8 cellular contexts compared by ENCODE assay signal in genomic region chr5:65722575-65723424, GRCh38. TPM values are rescaled to one million over a fixed set of nuclear protein-coding genes. Genes with fewer than 3 reads are reported as not detected.
DNase-seq lines count a peak whose midpoint lies in the region; ATAC-seq, FAIRE-seq and TF ChIP-seq lines count a peak whose summit lies in the region.

No MANE protein-coding gene starts in this region.

- H3K79me2 ChIP-seq in Loucy (ENCODE audit: insufficient read depth, low read length): peaks cover 10% of the 10 kb centered on the region; the same call in 1 of the 2 replicates
- peaks cover 47% of the 10 kb centered on the region for H3K79me2 ChIP-seq in endothelial cell of umbilical vein (ENCODE audit: control insufficient read depth, insufficient read depth, low read length)

- H2AFZ ChIP-seq in Loucy (ENCODE audit: low read length) (peak overlapping the region; percentile 93), endothelial cell of umbilical vein (ENCODE audit: low read depth, low read length) (peak overlapping the region; percentile 63)

- H4K20me1 ChIP-seq in Loucy (ENCODE audit: insufficient read depth, low read length, poor library complexity, severe bottlenecking) (no peaks in the 10 kb centered on the region), endothelial cell of umbilical vein (replicated peaks; ENCODE audit: control insufficient read depth, extremely low read depth, insufficient read depth, low read length) (no peaks in the 10 kb centered on the region)

- H3K4me3 ChIP-seq in A673 (ENCODE audit: low read depth, low read length, poor library complexity, severe bottlenecking) (peak overlapping the region; percentile 77), GM06990 (replicated peaks; ENCODE audit: low read depth, low read length) (peak overlapping the region; percentile 88), Loucy (ENCODE audit: low read length, poor library complexity, severe bottlenecking) (peak overlapping the region; percentile 93), endothelial cell of umbilical vein (replicated peaks in 1 of 3; ENCODE audit: insufficient read depth in 1 of 3, low read depth in 1 of 3, low read length in 3 of 3) (peak overlapping the region; percentile 81 to 98 (median 92)), tibial artery (peak overlapping the region; percentile 73 to 92)

- no peaks in the 10 kb centered on the region for H3K9me3 Mint-ChIP-seq in memory B cell

- H3K9me1 ChIP-seq in endothelial cell of umbilical vein (replicated peaks; ENCODE audit: control insufficient read depth, extremely low read depth, insufficient read depth, low read length): no peaks in the 10 kb centered on the region

- H3K27ac Mint-ChIP-seq in memory B cell: peak overlapping the region; percentile 71

- TSS peak; percentile 66 for BruUV-seq in A673 (replicated peaks; lab: Mats Ljungman, UMichigan)
- TSS peak; percentile 61 for BruUV-seq in endothelial cell of umbilical vein (replicated peaks; lab: Mats Ljungman, UMichigan)

- H3K9me3 ChIP-seq in A673 (ENCODE audit: low read depth, low read length, poor library complexity, severe bottlenecking): no peaks in the 10 kb centered on the region
- no peaks in the 10 kb centered on the region for H3K9me3 ChIP-seq in Loucy (ENCODE audit: insufficient read depth, low read depth, low read length)
- no peaks in the 10 kb centered on the region for H3K9me3 ChIP-seq in endothelial cell of umbilical vein (replicated peaks; ENCODE audit: control insufficient read depth, insufficient read depth, low read length)
- H3K9me3 ChIP-seq in tibial artery: no peaks in the 10 kb centered on the region

- peak overlapping the region; percentile 85 for H3K27ac ChIP-seq in A673 (ENCODE audit: low read depth, low read length, poor library complexity, severe bottlenecking)
- peak overlapping the region; percentile 70 for H3K27ac ChIP-seq in endothelial cell of umbilical vein (ENCODE audit: insufficient read depth, low read depth, low read length)
- peak overlapping the region; percentile 76 to 82 for H3K27ac ChIP-seq in tibial artery

- TF ChIP-seq POLR2A in endothelial cell of umbilical vein (IDR thresholded peaks at IDR 0.05; ENCODE audit: low read depth, low read length): no peak

- H3K36me3 Mint-ChIP-seq in memory B cell: no peaks in the 10 kb centered on the region

- no peak for TF ChIP-seq CTCF in A673 (conservative IDR thresholded peaks at IDR 0.05; ENCODE audit: low read depth, low read length)
- no peak for TF ChIP-seq CTCF in GM06990 (IDR thresholded peaks at IDR 0.05; ENCODE audit: insufficient read depth, low read length, poor library complexity, severe bottlenecking)
- TF ChIP-seq CTCF in Loucy (conservative IDR thresholded peaks at IDR 0.05; ENCODE audit: low read length): no peak
- TF ChIP-seq CTCF in endothelial cell of umbilical vein (IDR thresholded peaks at IDR 0.05; ENCODE audit: extremely low read depth in 1 of 2, insufficient read depth in 1 of 2, low read depth in 1 of 2, low read length in 2 of 2): no peak
- no peak for TF ChIP-seq CTCF in tibial artery (IDR thresholded peaks at IDR 0.05)

- peak; percentile 58 for DNase-seq in A673 (ENCODE audit: low spot score)
- peak; percentile 26 for DNase-seq in GM06990 (ENCODE audit: extremely low read depth, insufficient read length)
- peak; percentile 62 for DNase-seq in SW480 (ENCODE audit: low spot score)
- peak; percentile 55 for DNase-seq in endothelial cell of umbilical vein (ENCODE audit: low read depth, low spot score)
- peak in 1 of 2 donors; percentile 10 for DNase-seq in memory B cell (ENCODE audit: low spot score in 2 of 2)
- no peak for DNase-seq in tibial artery

- no peaks in the 10 kb centered on the region for H3F3A ChIP-seq in Loucy (ENCODE audit: low read depth)

- H3K4me1 Mint-ChIP-seq in memory B cell: peaks cover 9% of the 10 kb centered on the region

- POLR2A ChIA-PET in A673 (lab: Charles Lee; ENCODE audit: low non-redundant PET) (interaction anchor here (0.7 kb wide), 1 partner anchor 112 kb away, joined by 4 read pairs; no protein-coding TSS in a partner anchor), endothelial cell of umbilical vein (lab: Charles Lee) (no interaction called here)

- ATAC-seq in memory B cell (ENCODE audit: low read depth) (no peak), GM19023 (IDR thresholded peaks at IDR 0.05; ENCODE audit: unreplicated experiment) (no peak)

- dilution Hi-C loops in endothelial cell of umbilical vein (cut with MboI; ENCODE audit: extremely low pct_ligation_motif_present, low sequenced_read_pairs): no loop called here

- intact Hi-C loops in A673 (cut with micrococcal nuclease; ENCODE audit: unreplicated experiment): loop anchor here (2.0 to 10.0 kb wide), 2 partner anchors 202 to 422 kb away; partner anchors contain the start of gene SREK1
- intact Hi-C loops in endothelial cell of umbilical vein (cut with micrococcal nuclease): loop anchor here (2.0 to 10.0 kb wide), 2 partner anchors 98 to 422 kb away; partner anchors contain the start of genes SHLD3, SREK1, TRAPPC13 and TRIM23
- intact Hi-C loops in tibial artery (cut with DNase I; ENCODE audit: low total_unique reads): loop anchor here (10.0 kb wide), 2 partner anchors 98 to 202 kb away; partner anchors contain the start of genes ERBIN, SHLD3, TRAPPC13 and TRIM23

- peaks cover 16% of the 10 kb centered on the region for H3K4me1 ChIP-seq in A673 (ENCODE audit: insufficient read depth, low read length, poor library complexity, severe bottlenecking)
- peaks cover 39% of the 10 kb centered on the region for H3K4me1 ChIP-seq in Loucy (ENCODE audit: insufficient read depth, low read length, poor library complexity, severe bottlenecking)
- H3K4me1 ChIP-seq in endothelial cell of umbilical vein (ENCODE audit: control insufficient read depth, extremely low read depth, insufficient read depth, low read length): peaks cover 31% of the 10 kb centered on the region
- peaks cover 0 to 37% (median 7%) of the 10 kb centered on the region in 4 donors for H3K4me1 ChIP-seq in tibial artery

- H3K4me3 Mint-ChIP-seq in memory B cell: peak overlapping the region; percentile 99

- no peaks in the 10 kb centered on the region for H3K9me2 ChIP-seq in Loucy (replicated peaks; ENCODE audit: low read depth, low read length)

- H3K36me3 ChIP-seq in A673 (ENCODE audit: insufficient read depth, low read length, poor library complexity, severe bottlenecking) (no peaks in the 10 kb centered on the region), GM06990 (ENCODE audit: control insufficient read depth, insufficient read depth, low read length) (no peaks in the 10 kb centered on the region), Loucy (ENCODE audit: insufficient read depth, low read length) (no peaks in the 10 kb centered on the region), endothelial cell of umbilical vein (ENCODE audit: control insufficient read depth in 2 of 2, extremely low read depth in 1 of 2, insufficient read depth in 2 of 2, low read length in 2 of 2) (no peaks in the 10 kb centered on the region), tibial artery (no peaks in the 10 kb centered on the region)

- H3K9ac ChIP-seq in Loucy (ENCODE audit: low read depth, low read length, poor library complexity, severe bottlenecking) (peak overlapping the region; percentile 82), endothelial cell of umbilical vein (replicated peaks; ENCODE audit: extremely low read depth, insufficient read depth, low read length) (peak overlapping the region; percentile 86)

- CTCF ChIA-PET in A673 (lab: Charles Lee) (interaction anchor here (0.6 kb wide), 1 partner anchor 504 kb away, joined by 3 read pairs; no protein-coding TSS in a partner anchor), endothelial cell of umbilical vein (lab: Charles Lee) (interaction anchor here (0.6 to 0.7 kb wide), 2 partner anchors 47 to 1212 kb away, joined by 3 to 4 read pairs; no protein-coding TSS in a partner anchor)

- no peaks in the 10 kb centered on the region for H3K27me3 Mint-ChIP-seq in memory B cell

- H3K27me3 ChIP-seq in A673 (replicated peaks; ENCODE audit: insufficient read depth, low read depth, low read length, poor library complexity) (no peaks in the 10 kb centered on the region), GM06990 (replicated peaks; ENCODE audit: control insufficient read depth, insufficient read depth, low read length) (no peaks in the 10 kb centered on the region), Loucy (ENCODE audit: insufficient read depth, low read length, poor library complexity, severe bottlenecking) (no peaks in the 10 kb centered on the region), endothelial cell of umbilical vein (ENCODE audit: control insufficient read depth in 2 of 2, insufficient read depth in 2 of 2, low read length in 2 of 2) (no peaks in the 10 kb centered on the region), tibial artery (no peaks in the 10 kb centered on the region)

- FAIRE-seq in endothelial cell of umbilical vein (lab: Jason Lieb, UNC): peak; percentile 8

- H3K4me2 ChIP-seq in Loucy (ENCODE audit: low read depth, low read length, poor library complexity, severe bottlenecking) (peak overlapping the region; percentile 90), endothelial cell of umbilical vein (ENCODE audit: insufficient read depth, low read length) (peak overlapping the region; percentile 91)

TF ChIP-seq in endothelial cell of umbilical vein, 7 proteins besides CTCF, POLR2A, EP300 and RAD21 (continues in another document):
- TF ChIP-seq JUN (IDR thresholded peaks at IDR 0.05; ENCODE audit: borderline replicate concordance, insufficient read depth, insufficient read length, low read depth) (no peak), EZH2 (IDR thresholded peaks at IDR 0.05; ENCODE audit: borderline replicate concordance, low read depth, low read length, severe bottlenecking) (no peak)

RNA-seq across cellular contexts. Expression of gene NLN, which starts 0.8 kb away (rescaled TPM):
- total RNA-seq in A673 (2021) (95.2 and 99.9 TPM in 2 replicates), endothelial cell of umbilical vein (62.8 and 63.3 TPM in 2 replicates)
- 9.5 and 14.2 TPM in 2 replicates for polyA plus RNA-seq in endothelial cell of umbilical vein
- 14.6 and 16.4 TPM in 2 replicates for polyA plus RNA-seq in endothelial cell of umbilical vein (2011; cell fraction: cytosol; rRNA removed)
- 11.5 and 15.5 TPM in 2 replicates for polyA plus RNA-seq in endothelial cell of umbilical vein (2011; cell fraction: nucleus; rRNA removed)
- 28.0 and 45.4 TPM in 2 replicates for polyA plus RNA-seq in endothelial cell of umbilical vein (2012)
- 48.7 and 58.6 TPM in 2 replicates for polyA minus RNA-seq in endothelial cell of umbilical vein
- 13.4 TPM for polyA minus RNA-seq in endothelial cell of umbilical vein (2011; cell fraction: cytosol; rRNA and poly(A)+ RNA removed)
- 20.9 and 25.7 TPM in 2 replicates for polyA minus RNA-seq in endothelial cell of umbilical vein (2011; cell fraction: nucleus; rRNA and poly(A)+ RNA removed)

RNA-seq across cellular contexts. Expression of gene SGTB, which starts 0.9 kb away (rescaled TPM):
- 19.1 and 19.8 TPM in 2 replicates for total RNA-seq in A673 (2021)
- 14.1 and 16.4 TPM in 2 replicates for total RNA-seq in endothelial cell of umbilical vein
- polyA plus RNA-seq in endothelial cell of umbilical vein: 1.7 and 3.1 TPM in 2 replicates
- 3.8 and 4.2 TPM in 2 replicates for polyA plus RNA-seq in endothelial cell of umbilical vein (2011; cell fraction: cytosol; rRNA removed)
- polyA plus RNA-seq in endothelial cell of umbilical vein (2011; cell fraction: nucleus; rRNA removed): 3.2 and 5.1 TPM in 2 replicates
- polyA plus RNA-seq in endothelial cell of umbilical vein (2012): 5.1 and 8.4 TPM in 2 replicates
- polyA minus RNA-seq in endothelial cell of umbilical vein: 3.7 and 7.8 TPM in 2 replicates
- 1.8 TPM for polyA minus RNA-seq in endothelial cell of umbilical vein (2011; cell fraction: cytosol; rRNA and poly(A)+ RNA removed)
- polyA minus RNA-seq in endothelial cell of umbilical vein (2011; cell fraction: nucleus; rRNA and poly(A)+ RNA removed): 3.6 and 5.4 TPM in 2 replicates

Comparison
In these comparisons a context has a peak if more than half of its experiments do, and no peak if none do; other contexts are left out.
1. DNase-seq: peak in A673 (single experiment), GM06990 (single experiment), SW480 (single experiment) and endothelial cell of umbilical vein (single experiment); none in tibial artery (0 of 2).
2. Peak in every context shown above with its lines, with median percentiles within 50 percentile points of each other: H3K27ac ChIP-seq and H3K4me3 ChIP-seq.